In genomic region chr21:22795644-22796043, GRCh38 we compare ENCODE assay signal across 24 cellular contexts.
"Had no signal": no experiment of that assay in that cellular context is flagged by ENCODE, and none has a peak within 500 bp of the region (broad histone marks: within the 10 kb centered on the region; RNA-seq: fewer than 3 reads in every experiment).

No MANE protein-coding gene starts in this region.

- H3K9me3 ChIP-seq: colonic mucosa, esophagus muscularis mucosa, ovary, prostate gland, spleen, tibial artery had no signal

- H3K27me3 ChIP-seq: colonic mucosa, dorsolateral prefrontal cortex, esophagus muscularis mucosa, hepatocyte, ovary, spleen, tibial artery had no signal

- H3K27ac Mint-ChIP-seq: activated naive CD8-positive, alpha-beta T cell treated with anti-CD3 and anti-CD28 coated beads for 36 hours; activated T-cell treated with anti-CD3 and anti-CD28 coated beads, Interleukin-2, amount 50 U/mL, for 24 hours; activated T-helper 17 cell treated with anti-CD3 and anti-CD28 coated beads, Interleukin-2, amount 50 U/mL, for 72 hours; effector memory CD8-positive, alpha-beta T cell; immature natural killer cell; natural killer cell; stimulated activated naive CD8-positive, alpha-beta T cell treated with anti-CD3 and anti-CD28 coated beads, Interleukin-15, Interleukin-2, amounts not matched to agents 100 ng/mL and 50 ng/mL, for 24 hours; WTC11 had no signal

- H3K36me3 Mint-ChIP-seq: activated naive CD8-positive, alpha-beta T cell treated with anti-CD3 and anti-CD28 coated beads for 36 hours; immature natural killer cell; natural killer cell; WTC11 had no signal

- H3K4me3 ChIP-seq: colonic mucosa, dorsolateral prefrontal cortex, esophagus muscularis mucosa, hepatocyte, left ventricle myocardium inferior, ovary, prostate gland, spleen, tibial artery had no signal

- H3K27me3 Mint-ChIP-seq: activated naive CD8-positive, alpha-beta T cell treated with anti-CD3 and anti-CD28 coated beads for 36 hours; activated T-cell treated with anti-CD3 and anti-CD28 coated beads, Interleukin-2, amount 50 U/mL, for 24 hours; activated T-helper 17 cell treated with anti-CD3 and anti-CD28 coated beads, Interleukin-2, amount 50 U/mL, for 72 hours; effector memory CD8-positive, alpha-beta T cell; stimulated activated naive CD8-positive, alpha-beta T cell treated with anti-CD3 and anti-CD28 coated beads, Interleukin-15, Interleukin-2, amounts not matched to agents 100 ng/mL and 50 ng/mL, for 24 hours had no signal

- H3K9me3 Mint-ChIP-seq: activated naive CD8-positive, alpha-beta T cell treated with anti-CD3 and anti-CD28 coated beads for 36 hours; activated T-cell treated with anti-CD3 and anti-CD28 coated beads, Interleukin-2, amount 50 U/mL, for 24 hours; activated T-helper 17 cell treated with anti-CD3 and anti-CD28 coated beads, Interleukin-2, amount 50 U/mL, for 72 hours; natural killer cell; stimulated activated naive CD8-positive, alpha-beta T cell treated with anti-CD3 and anti-CD28 coated beads, Interleukin-15, Interleukin-2, amounts not matched to agents 100 ng/mL and 50 ng/mL, for 24 hours had no signal

- H3K27ac ChIP-seq: colonic mucosa, dorsolateral prefrontal cortex, esophagus muscularis mucosa, hepatocyte, left ventricle myocardium inferior, ovary, prostate gland, spleen, tibial artery had no signal

- H3K4me1 ChIP-seq: colonic mucosa, esophagus muscularis mucosa, left ventricle myocardium inferior, prostate gland, spleen, tibial artery had no signal

- H3K36me3 ChIP-seq: colonic mucosa, esophagus muscularis mucosa, left ventricle myocardium inferior, ovary, prostate gland, spleen, tibial artery had no signal

- DNase-seq: activated CD4-positive, alpha-beta T cell treated with anti-CD3 and anti-CD28 coated beads, Interleukin-2, amount 50 U/mL, for 4 hours; activated CD8-positive, alpha-beta memory T cell treated with anti-CD3 and anti-CD28 coated beads for 24 hours; activated CD8-positive, alpha-beta memory T cell treated with anti-CD3 and anti-CD28 coated beads, Interleukin-2, amount 50 U/mL, for 4 hours; activated naive CD8-positive, alpha-beta T cell treated with anti-CD3 and anti-CD28 coated beads for 36 hours; activated T-cell treated with anti-CD3 and anti-CD28 coated beads, Interleukin-2, amount 50 U/mL, for 24 hours; amniotic stem cell; colonic mucosa; dorsolateral prefrontal cortex; effector memory CD8-positive, alpha-beta T cell; glutamatergic neuron; immature natural killer cell; left ventricle myocardium inferior; midbrain; natural killer cell; ovary; spleen; stimulated activated CD4-positive, alpha-beta T cell treated with anti-CD3 and anti-CD28 coated beads, Interleukin-4, amount 100 ng/mL, for 1 hour; tibial artery had no signal

- H3K4me3 Mint-ChIP-seq: activated naive CD8-positive, alpha-beta T cell treated with anti-CD3 and anti-CD28 coated beads for 36 hours; activated T-cell treated with anti-CD3 and anti-CD28 coated beads, Interleukin-2, amount 50 U/mL, for 24 hours; activated T-helper 17 cell treated with anti-CD3 and anti-CD28 coated beads, Interleukin-2, amount 50 U/mL, for 72 hours; effector memory CD8-positive, alpha-beta T cell; immature natural killer cell; natural killer cell; stimulated activated naive CD8-positive, alpha-beta T cell treated with anti-CD3 and anti-CD28 coated beads, Interleukin-15, Interleukin-2, amounts not matched to agents 100 ng/mL and 50 ng/mL, for 24 hours; WTC11 had no signal

- H3K4me1 Mint-ChIP-seq: activated naive CD8-positive, alpha-beta T cell treated with anti-CD3 and anti-CD28 coated beads for 36 hours; activated T-helper 17 cell treated with anti-CD3 and anti-CD28 coated beads, Interleukin-2, amount 50 U/mL, for 72 hours; immature natural killer cell; natural killer cell; WTC11 had no signal

- ATAC-seq: activated T-helper 17 cell treated with anti-CD3 and anti-CD28 coated beads, Interleukin-2, amount 50 U/mL, for 72 hours; effector memory CD8-positive, alpha-beta T cell; natural killer cell; WTC11 had no signal
